Comparison of ENCODE assay signal across 18 cellular contexts in the genomic region with DNA sequence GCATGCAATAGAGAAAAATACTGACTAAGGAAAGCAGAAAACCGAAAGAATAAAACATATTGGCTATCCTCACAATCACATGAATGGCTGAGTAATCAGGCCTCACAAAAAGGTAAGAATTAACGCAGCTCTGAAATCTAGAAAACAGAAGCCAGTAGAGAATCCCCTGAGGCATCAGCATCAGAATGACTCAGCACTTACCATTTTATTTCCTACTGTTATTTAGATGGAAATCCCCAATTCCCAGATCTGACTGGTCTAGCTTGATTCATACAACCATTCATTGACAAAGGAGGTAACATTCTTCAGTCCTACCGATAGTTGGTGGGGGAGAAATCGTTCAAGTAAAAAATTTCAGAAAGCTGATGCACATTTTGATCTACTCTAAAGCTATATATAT.
DNase-seq lines count a peak whose midpoint lies in the region; ATAC-seq, FAIRE-seq and TF ChIP-seq lines count a peak whose summit lies in the region.
"Had no signal": no experiment of that assay in that cellular context is flagged by ENCODE, and none has a peak within 500 bp of the region (broad histone marks: within the 10 kb centered on the region; RNA-seq: fewer than 3 reads in every experiment).

No MANE protein-coding gene starts in this region.

- DNase-seq in ELR (ENCODE audit: low read depth) (peak; percentile 1), NCI-H69 (lab: John Stamatoyannopoulos, UW) (peak; percentile 24), bronchial epithelial cell (ENCODE audit: low read depth) (peak; percentile 25), kidney epithelial cell (ENCODE audit: low read depth) (peak; percentile 35), mucosa of gallbladder (ENCODE audit: low spot score) (no peak), C1 segment of cervical spinal cord (lab: John Stamatoyannopoulos, UW) (no peak)
- DNase-seq in central memory CD4-positive, alpha-beta T cell, result no peak
- DNase-seq: activated CD4-positive, alpha-beta memory T cell treated with anti-CD3 and anti-CD28 coated beads for 36 hours; anterior cingulate cortex; DMS79; left lung; NCI-H2029; NCI-H748 treated with DMSO at 0.1 percent for 48 hours; right cardiac atrium; Right ventricle myocardium superior; thyroid gland had no signal

- H3K27me3 ChIP-seq in bronchial epithelial cell (ENCODE audit: control insufficient read depth, insufficient read depth, low read length), result no peaks in the 10 kb centered on the region
- H3K27me3 ChIP-seq in kidney epithelial cell (ENCODE audit: control insufficient read depth, insufficient read depth, low read length), result no peaks in the 10 kb centered on the region
- H3K27me3 ChIP-seq: left lung, thyroid gland had no signal

- ATAC-seq in HG03565 (IDR thresholded peaks at IDR 0.05; ENCODE audit: unreplicated experiment), result no peak
- ATAC-seq: left lung; natural killer cell treated with Interleukin-12 subunit alpha and Interleukin-12 subunit beta and Interleukin-15 and Interleukin-18, amount 100 ng/mL, for 72 hours; right cardiac atrium had no signal

- H3K36me3 ChIP-seq in bronchial epithelial cell (ENCODE audit: control insufficient read depth, insufficient read depth, low read length), result no peaks in the 10 kb centered on the region
- H3K36me3 ChIP-seq in kidney epithelial cell (ENCODE audit: control insufficient read depth, insufficient read depth, low read length), result no peaks in the 10 kb centered on the region
- H3K36me3 ChIP-seq: left lung, thyroid gland had no signal

- FAIRE-seq in bronchial epithelial cell (lab: Jason Lieb, UNC), result no peak

- H3K4me3 ChIP-seq in bronchial epithelial cell (ENCODE audit: low read depth, low read length) (no peak overlapping the region), kidney epithelial cell (ENCODE audit: low read depth, low read length) (no peak overlapping the region)
- H3K4me3 ChIP-seq: left lung, thyroid gland had no signal

- TF ChIP-seq CTCF in bronchial epithelial cell (IDR thresholded peaks at IDR 0.05; ENCODE audit: insufficient read depth, low read length, severe bottlenecking) (no peak), kidney epithelial cell (IDR thresholded peaks at IDR 0.05; ENCODE audit: insufficient read depth, low read length, poor library complexity, severe bottlenecking) (no peak)

Comparison
In these comparisons a context has a peak if more than half of its experiments do, and no peak if none do; other contexts are left out.
1. DNase-seq: peak in ELR (single experiment), NCI-H69 (single experiment), bronchial epithelial cell (single experiment) and kidney epithelial cell (single experiment); none in mucosa of gallbladder (single experiment), central memory CD4-positive, alpha-beta T cell (single experiment) and C1 segment of cervical spinal cord (0 of 14).